In the genomic region with DNA sequence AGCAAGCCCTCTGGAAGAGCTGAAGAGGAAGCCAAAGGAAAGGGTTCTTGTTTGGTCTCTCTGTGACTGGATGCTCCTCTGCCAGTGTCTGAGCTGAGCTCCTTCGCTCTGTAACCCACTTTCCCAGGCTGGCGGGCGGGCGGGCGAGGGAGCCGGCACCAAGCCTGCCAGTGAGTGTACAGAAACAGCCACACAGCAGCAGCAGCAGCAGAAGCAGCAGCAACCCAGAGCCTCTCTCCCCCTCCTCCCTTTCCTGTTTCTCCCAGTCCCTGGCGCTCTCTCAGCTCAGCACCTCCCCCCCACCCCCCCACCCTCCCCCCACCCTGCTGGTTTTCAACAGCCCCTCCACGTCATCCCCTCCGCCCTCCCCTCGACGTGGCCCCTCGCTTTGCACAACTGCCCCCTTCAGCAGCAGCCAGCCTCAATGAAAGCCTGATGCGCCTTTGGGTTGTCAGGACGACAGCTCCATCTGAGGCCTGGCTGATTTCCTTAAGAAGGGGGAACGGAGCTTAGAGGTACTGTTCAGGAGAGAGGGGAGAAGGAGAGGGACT, we compare ENCODE assay signal across 1 cellular context.
TF ChIP-seq lines count a peak whose summit lies in the region.

TSS of gene LSAMP (minus strand) at position 197 of the 551 bp plus-strand sequence.

TF ChIP-seq in HepG2, 621 proteins besides CTCF, POLR2A, EP300 and RAD21 (continued from another document):
- no peak for TF ChIP-seq IRX3 (CRISPR knock-in tag; IDR thresholded peaks at IDR 0.05; ENCODE audit: borderline replicate concordance, low read depth)
- TF ChIP-seq, protein P1, sequence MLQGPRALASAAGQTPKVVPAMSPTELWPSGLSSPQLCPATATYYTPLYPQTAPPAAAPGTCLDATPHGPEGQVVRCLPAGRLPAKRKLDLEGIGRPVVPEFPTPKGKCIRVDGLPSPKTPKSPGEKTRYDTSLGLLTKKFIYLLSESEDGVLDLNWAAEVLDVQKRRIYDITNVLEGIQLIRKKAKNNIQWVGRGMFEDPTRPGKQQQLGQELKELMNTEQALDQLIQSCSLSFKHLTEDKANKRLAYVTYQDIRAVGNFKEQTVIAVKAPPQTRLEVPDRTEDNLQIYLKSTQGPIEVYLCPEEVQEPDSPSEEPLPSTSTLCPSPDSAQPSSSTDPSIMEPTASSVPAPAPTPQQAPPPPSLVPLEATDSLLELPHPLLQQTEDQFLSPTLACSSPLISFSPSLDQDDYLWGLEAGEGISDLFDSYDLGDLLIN (CRISPR knock-in tag; IDR thresholded peaks at IDR 0.05; ENCODE audit: borderline replicate concordance) = no peak
- TF ChIP-seq ZNF616 (CRISPR knock-in tag; IDR thresholded peaks at IDR 0.05; ENCODE audit: low read depth) = no peak
- TF ChIP-seq HNRNPUL1 (IDR thresholded peaks at IDR 0.05; ENCODE audit: low read depth, low read length) = no peak
- no peak for TF ChIP-seq NCOA2 (CRISPR knock-in tag; IDR thresholded peaks at IDR 0.05)
- TF ChIP-seq NFKBIZ (CRISPR knock-in tag; IDR thresholded peaks at IDR 0.05) = no peak
- TF ChIP-seq ZNF468 (CRISPR knock-in tag; IDR thresholded peaks at IDR 0.05) = no peak
